Comparison of ENCODE assay signal across 35 cellular contexts in genomic region chr3:3302964-3303363, GRCh38.
"Had no signal": no experiment of that assay in that cellular context is flagged by ENCODE, and none has a peak within 500 bp of the region (broad histone marks: within the 10 kb centered on the region; RNA-seq: fewer than 3 reads in every experiment).

No MANE protein-coding gene starts in this region.

- H3K4me1 ChIP-seq: Peyer's patch had no signal

- H3K9me3 ChIP-seq: MG63, Peyer's patch had no signal

- H3K4me1 Mint-ChIP-seq: activated B cell treated with CpG ODN at 0.5 μM for 24 hours; activated naive CD4-positive, alpha-beta T cell treated with anti-CD3 and anti-CD28 coated beads, Interleukin-2, amount 10 ng/mL, durations not matched to agents 7 days and 5 days; activated naive CD8-positive, alpha-beta T cell treated with anti-CD3 and anti-CD28 coated beads, Interleukin-2, amount 50 U/mL, for 24 hours had no signal

- H3K27me3 ChIP-seq: MG63, Peyer's patch had no signal

- DNase-seq: activated B cell treated with CpG ODN at 0.5 μM for 24 hours; activated CD4-positive, alpha-beta memory T cell treated with anti-CD3 and anti-CD28 coated beads for 36 hours; activated CD4-positive, alpha-beta T cell treated with anti-CD3 and anti-CD28 coated beads for 4 hours; activated CD4-positive, alpha-beta T cell treated with anti-CD3 and anti-CD28 coated beads, Interleukin-2, amount 50 U/mL, for 1 hour; activated CD4-positive, CD25-positive, alpha-beta regulatory T cell treated with anti-CD3 and anti-CD28 coated beads, Interleukin-2, amount 50 U/mL, for 72 hours; activated CD8-positive, alpha-beta memory T cell treated with anti-CD3 and anti-CD28 coated beads, Interleukin-2, amount 50 U/mL, for 4 hours; activated effector memory CD4-positive, alpha-beta T cell treated with Interleukin-2 at 50 U/mL for 16 hours; activated naive CD4-positive, alpha-beta T cell treated with anti-CD3 and anti-CD28 coated beads, Interleukin-2, amount 10 ng/mL, durations not matched to agents 7 days and 5 days; activated naive CD8-positive, alpha-beta T cell treated with anti-CD3 and anti-CD28 coated beads, Interleukin-2, amount 50 U/mL, for 24 hours; activated T-cell treated with anti-CD3 and anti-CD28 coated beads, Interleukin-2, amount 50 U/mL, for 48 hours; Kasumi-1; KG1; MG63; NCI-H1048; NCI-H1105 treated with DMSO at 0.1 percent for 48 hours; NCI-H1436; NCI-H187; NCI-H2029 treated with DMSO at 0.1 percent for 48 hours; NCI-H2107; NCI-H226; NCI-H446 treated with DMSO at 0.1 percent for 48 hours; NCI-H524; NCI-H69; NCI-H82; NK-92 treated with Interleukin-12 subunit alpha and Interleukin-12 subunit beta, amount 100 ng/mL, for 24 hours; PC-3; Peyer's patch; RPMI8226; SW 1271; T-helper 1 cell; T-helper 2 cell; T-helper 9 cell had no signal

- H3K27me3 Mint-ChIP-seq: activated naive CD4-positive, alpha-beta T cell treated with anti-CD3 and anti-CD28 coated beads, Interleukin-2, amount 10 ng/mL, durations not matched to agents 7 days and 5 days; activated naive CD8-positive, alpha-beta T cell; activated naive CD8-positive, alpha-beta T cell treated with anti-CD3 and anti-CD28 coated beads, Interleukin-2, amount 50 U/mL, for 24 hours; brain had no signal

- H3K27ac ChIP-seq: Peyer's patch, VCaP had no signal

- H3K27ac Mint-ChIP-seq: activated B cell treated with CpG ODN at 0.5 μM for 24 hours; activated CD4-positive, alpha-beta memory T cell treated with anti-CD3 and anti-CD28 coated beads for 36 hours; activated naive CD4-positive, alpha-beta T cell treated with anti-CD3 and anti-CD28 coated beads, Interleukin-2, amount 10 ng/mL, durations not matched to agents 7 days and 5 days; activated naive CD8-positive, alpha-beta T cell; activated naive CD8-positive, alpha-beta T cell treated with anti-CD3 and anti-CD28 coated beads, Interleukin-2, amount 50 U/mL, for 24 hours; brain had no signal

- H3K4me3 Mint-ChIP-seq: activated B cell treated with CpG ODN at 0.5 μM for 24 hours; activated CD4-positive, alpha-beta memory T cell treated with anti-CD3 and anti-CD28 coated beads for 36 hours; activated naive CD4-positive, alpha-beta T cell treated with anti-CD3 and anti-CD28 coated beads, Interleukin-2, amount 10 ng/mL, durations not matched to agents 7 days and 5 days; activated naive CD8-positive, alpha-beta T cell; activated naive CD8-positive, alpha-beta T cell treated with anti-CD3 and anti-CD28 coated beads, Interleukin-2, amount 50 U/mL, for 24 hours; brain had no signal

- H3K9me3 Mint-ChIP-seq: activated B cell treated with CpG ODN at 0.5 μM for 24 hours; activated CD4-positive, alpha-beta memory T cell treated with anti-CD3 and anti-CD28 coated beads for 36 hours; activated naive CD4-positive, alpha-beta T cell treated with anti-CD3 and anti-CD28 coated beads, Interleukin-2, amount 10 ng/mL, durations not matched to agents 7 days and 5 days; activated naive CD8-positive, alpha-beta T cell treated with anti-CD3 and anti-CD28 coated beads, Interleukin-2, amount 50 U/mL, for 24 hours had no signal

- H3K36me3 Mint-ChIP-seq: activated CD4-positive, alpha-beta memory T cell treated with anti-CD3 and anti-CD28 coated beads for 36 hours; activated naive CD4-positive, alpha-beta T cell treated with anti-CD3 and anti-CD28 coated beads, Interleukin-2, amount 10 ng/mL, durations not matched to agents 7 days and 5 days; activated naive CD8-positive, alpha-beta T cell; brain had no signal

- H3K36me3 ChIP-seq: MG63, Peyer's patch had no signal

- ATAC-seq: activated naive CD8-positive, alpha-beta T cell treated with anti-CD3 and anti-CD28 coated beads, Interleukin-2, amount 50 U/mL, for 24 hours; PC-3 had no signal

- H3K4me3 ChIP-seq: MG63, Peyer's patch had no signal
